1 cellular context compared by ENCODE assay signal in the genomic region with DNA sequence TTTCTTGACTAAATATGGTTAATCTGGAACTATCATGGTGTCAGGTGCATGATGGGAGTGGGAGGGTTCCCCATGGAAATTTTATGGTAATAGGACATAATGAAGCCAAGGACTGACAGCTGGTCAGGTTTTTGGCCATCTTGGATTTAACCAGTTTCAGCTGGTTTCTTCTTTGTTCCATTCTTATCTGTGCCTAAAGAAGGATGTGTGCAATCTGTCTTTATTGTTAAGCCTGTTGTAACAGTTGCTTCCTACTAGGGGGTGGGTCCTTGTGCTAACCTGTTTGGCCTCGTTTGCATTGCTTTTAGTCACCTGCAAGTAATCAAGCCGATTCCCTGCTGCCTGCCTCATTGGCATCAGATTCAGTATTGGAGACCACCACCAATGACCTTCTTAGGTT.
TF ChIP-seq lines count a peak whose summit lies in the region.

No MANE protein-coding gene starts in this region.

TF ChIP-seq in K562, 482 proteins besides CTCF, POLR2A, EP300 and RAD21 (continued from another document):
- TF ChIP-seq, protein P1, sequence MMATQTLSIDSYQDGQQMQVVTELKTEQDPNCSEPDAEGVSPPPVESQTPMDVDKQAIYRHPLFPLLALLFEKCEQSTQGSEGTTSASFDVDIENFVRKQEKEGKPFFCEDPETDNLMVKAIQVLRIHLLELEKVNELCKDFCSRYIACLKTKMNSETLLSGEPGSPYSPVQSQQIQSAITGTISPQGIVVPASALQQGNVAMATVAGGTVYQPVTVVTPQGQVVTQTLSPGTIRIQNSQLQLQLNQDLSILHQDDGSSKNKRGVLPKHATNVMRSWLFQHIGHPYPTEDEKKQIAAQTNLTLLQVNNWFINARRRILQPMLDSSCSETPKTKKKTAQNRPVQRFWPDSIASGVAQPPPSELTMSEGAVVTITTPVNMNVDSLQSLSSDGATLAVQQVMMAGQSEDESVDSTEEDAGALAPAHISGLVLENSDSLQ (IDR thresholded peaks at IDR 0.05) = peak; percentile 41
